Comparison of ENCODE assay signal across 1 cellular context in genomic region chr11:111733655-111734088, GRCh38.
TF ChIP-seq lines count a peak whose summit lies in the region.

No MANE protein-coding gene starts in this region.

TF ChIP-seq in K562, 482 proteins besides CTCF, POLR2A, EP300 and RAD21 (continued from another document):
- TF ChIP-seq RREB1 (CRISPR knock-in tag; IDR thresholded peaks at IDR 0.05): no peak
- no peak for TF ChIP-seq ADNP (tag; IDR thresholded peaks at IDR 0.05)
- TF ChIP-seq ZNF253 (CRISPR knock-in tag; conservative IDR thresholded peaks at IDR 0.05): no peak
- TF ChIP-seq MGA (IDR thresholded peaks at IDR 0.05): no peak
TF ChIP-seq in K562: peak in this region for 0.
